In genomic region chr19:45863840-45864628, GRCh38 we compare ENCODE assay signal across 1 cellular context.
TF ChIP-seq lines count a peak whose summit lies in the region.

Gene FOXA3, plus strand, starts transcription at chr19:45864326. Its CDS starts 131 bp downstream, at chr19:45864457.

TF ChIP-seq in K562, 482 proteins besides CTCF, POLR2A, EP300 and RAD21 (continued from another document and continues in another):
- TF ChIP-seq ZNF609 (CRISPR knock-in tag; IDR thresholded peaks at IDR 0.05; ENCODE audit: borderline replicate concordance) (no peak), IRF1 (CRISPR knock-in tag; IDR thresholded peaks at IDR 0.05; ENCODE audit: borderline replicate concordance) (no peak), E2F5 (CRISPR knock-in tag; IDR thresholded peaks at IDR 0.05) (no peak), ZNF57 (CRISPR knock-in tag; IDR thresholded peaks at IDR 0.05) (no peak), ARID3B (CRISPR knock-in tag; IDR thresholded peaks at IDR 0.05; ENCODE audit: borderline replicate concordance) (no peak), ZNF407 (IDR thresholded peaks at IDR 0.05; ENCODE audit: low read depth) (no peak), C11orf30 (IDR thresholded peaks at IDR 0.05; ENCODE audit: low read depth) (no peak), MCM3 (IDR thresholded peaks at IDR 0.05) (no peak), ID3 (CRISPR knock-in tag; IDR thresholded peaks at IDR 0.05) (no peak), ID3 (tag; IDR thresholded peaks at IDR 0.05) (peak; percentile 82), TEAD4 (IDR thresholded peaks at IDR 0.05; ENCODE audit: low read length) (0 out of 2 replicates have a peak, but pooled peaks have one; percentile 7), TEAD4 (CRISPR knock-in tag; IDR thresholded peaks at IDR 0.05; ENCODE audit: borderline replicate concordance) (no peak), PREB (CRISPR knock-in tag; IDR thresholded peaks at IDR 0.05) (no peak), FOXP4 (CRISPR knock-in tag; IDR thresholded peaks at IDR 0.05; ENCODE audit: borderline replicate concordance) (no peak), CHD4 (IDR thresholded peaks at IDR 0.05; ENCODE audit: insufficient read depth, insufficient replicate concordance, low read depth, low read length, poor library complexity, severe bottlenecking) (peak; percentile 99), ETS2 (tag; IDR thresholded peaks at IDR 0.05; ENCODE audit: borderline replicate concordance, poor library complexity, severe bottlenecking) (no peak), BMI1 (IDR thresholded peaks at IDR 0.05; ENCODE audit: low read length) (no peak), RFX7 (CRISPR knock-in tag; IDR thresholded peaks at IDR 0.05) (no peak), MXD1 (CRISPR knock-in tag; IDR thresholded peaks at IDR 0.05; ENCODE audit: borderline replicate concordance, poor library complexity, severe bottlenecking) (no peak), MED1 (CRISPR knock-in tag; IDR thresholded peaks at IDR 0.05; ENCODE audit: borderline replicate concordance) (no peak), MCM2 (IDR thresholded peaks at IDR 0.05; ENCODE audit: low read depth) (no peak), BRF1 (IDR thresholded peaks at IDR 0.05; ENCODE audit: borderline replicate concordance, extremely low read depth, insufficient read length) (no peak), ZNF280A (IDR thresholded peaks at IDR 0.05; ENCODE audit: low read depth, partially characterized antibody) (no peak), CHAMP1 (IDR thresholded peaks at IDR 0.05) (no peak)
